ENCODE assay signal across 15 cellular contexts in genomic region chr6:79431469-79431868, GRCh38.
A peak's percentile ranks its signal among the peaks of the same experiment; 100 is the strongest.
DNase-seq lines count a peak whose midpoint lies in the region; ATAC-seq and TF ChIP-seq lines count a peak whose summit lies in the region.
"Had no signal": no experiment of that assay in that cellular context is flagged by ENCODE, and none has a peak within 500 bp of the region (broad histone marks: within the 10 kb centered on the region; RNA-seq: fewer than 3 reads in every experiment).

No MANE protein-coding gene starts in this region.

- H3K4me1 ChIP-seq in SK-N-SH (ENCODE audit: control insufficient read depth in 1 of 2, insufficient read depth in 2 of 2, low read depth in 1 of 2, low read length in 1 of 2) = peaks cover 0 to 4% of the 10 kb centered on the region in 2 experiments; a peak in 2 of 4 replicates
- peaks cover 4% of the 10 kb centered on the region for H3K4me1 ChIP-seq in hepatocyte (ENCODE audit: insufficient read depth)
- peaks cover 0 to 5% of the 10 kb centered on the region in 2 donors for H3K4me1 ChIP-seq in thyroid gland
- H3K4me1 ChIP-seq in heart right ventricle = no peaks in the 10 kb centered on the region
- H3K4me1 ChIP-seq: spleen had no signal

- H3K36me3 Mint-ChIP-seq in activated T-helper 1 cell treated with anti-CD3 and anti-CD28 coated beads, Interleukin-12 subunit alpha, Interleukin-12 subunit beta, Interleukin-2, Interleukin-4 antibody, amounts not matched to agents 30 ng/mL and 10 ng/mL and 1 ng/mL, durations not matched to agents 14 hours and 24 hours and 36 hours (ENCODE audit: low read depth) = no peaks in the 10 kb centered on the region
- no peaks in the 10 kb centered on the region for H3K36me3 Mint-ChIP-seq in natural killer cell
- H3K36me3 Mint-ChIP-seq: brain had no signal

- DNase-seq in NCI-H82 (lab: John Stamatoyannopoulos, UW) = peak; percentile 0
- no peak for DNase-seq in NCI-H82 treated with DMSO at 0.1 percent for 48 hours (lab: John Stamatoyannopoulos, UW; ENCODE audit: unreplicated experiment)
- no peak for DNase-seq in SK-N-SH
- peak; percentile 63 for DNase-seq in hepatocyte (ENCODE audit: low spot score)
- peak; percentile 10 to 22 for DNase-seq in thyroid gland
- DNase-seq in activated T-helper 1 cell treated with anti-CD3 and anti-CD28 coated beads, Interleukin-12 subunit alpha, Interleukin-12 subunit beta, Interleukin-2, Interleukin-4 antibody, amounts not matched to agents 30 ng/mL and 10 ng/mL and 1 ng/mL, durations not matched to agents 14 hours and 24 hours and 36 hours (ENCODE audit: low spot score) = no peak
- DNase-seq in natural killer cell = no peak
- DNase-seq in heart right ventricle = no peak
- DNase-seq: ACHN; activated CD4-positive, alpha-beta T cell treated with anti-CD3 and anti-CD28 coated beads for 36 hours; NCI-H1436; NCI-H774; spleen had no signal

- no peaks in the 10 kb centered on the region for H3K4me1 Mint-ChIP-seq in activated T-helper 1 cell treated with anti-CD3 and anti-CD28 coated beads, Interleukin-12 subunit alpha, Interleukin-12 subunit beta, Interleukin-2, Interleukin-4 antibody, amounts not matched to agents 30 ng/mL and 10 ng/mL and 1 ng/mL, durations not matched to agents 14 hours and 24 hours and 36 hours (ENCODE audit: low read depth)
- H3K4me1 Mint-ChIP-seq in natural killer cell = no peaks in the 10 kb centered on the region
- H3K4me1 Mint-ChIP-seq: activated CD4-positive, alpha-beta T cell treated with anti-CD3 and anti-CD28 coated beads for 36 hours had no signal

- H3K9me3 Mint-ChIP-seq in activated T-helper 1 cell treated with anti-CD3 and anti-CD28 coated beads, Interleukin-12 subunit alpha, Interleukin-12 subunit beta, Interleukin-2, Interleukin-4 antibody, amounts not matched to agents 30 ng/mL and 10 ng/mL and 1 ng/mL, durations not matched to agents 14 hours and 24 hours and 36 hours = no peaks in the 10 kb centered on the region
- H3K9me3 Mint-ChIP-seq in natural killer cell = no peaks in the 10 kb centered on the region
- H3K9me3 Mint-ChIP-seq: brain had no signal

- H3K79me2 ChIP-seq in SK-N-SH (ENCODE audit: insufficient read depth) (no peaks in the 10 kb centered on the region), hepatocyte (no peaks in the 10 kb centered on the region)

- no peaks in the 10 kb centered on the region for H3K9me2 ChIP-seq in SK-N-SH
- H3K9me2 ChIP-seq in hepatocyte (replicated peaks; ENCODE audit: insufficient read depth) = no peaks in the 10 kb centered on the region

- H2AFZ ChIP-seq in SK-N-SH (ENCODE audit: low read depth) = no peak overlapping the region
- no peak overlapping the region for H2AFZ ChIP-seq in hepatocyte

- no peak for TF ChIP-seq RAD21 in SK-N-SH (IDR thresholded peaks at IDR 0.05; ENCODE audit: low read length)

- H3K36me3 ChIP-seq in SK-N-SH (replicated peaks in 1 of 2; ENCODE audit: control insufficient read depth in 1 of 2, insufficient read depth in 2 of 2, low read length in 1 of 2) (no peaks in the 10 kb centered on the region), hepatocyte (replicated peaks; ENCODE audit: insufficient read depth, low read depth) (no peaks in the 10 kb centered on the region), thyroid gland (no peaks in the 10 kb centered on the region), heart right ventricle (no peaks in the 10 kb centered on the region)
- H3K36me3 ChIP-seq: spleen had no signal

- CTCF ChIA-PET in SK-N-SH (lab: Yijun Ruan, JAX) = no interaction called here

- H3F3A ChIP-seq in SK-N-SH (replicated peaks; ENCODE audit: insufficient read depth) = no peaks in the 10 kb centered on the region

- H3K27me3 Mint-ChIP-seq in activated T-helper 1 cell treated with anti-CD3 and anti-CD28 coated beads, Interleukin-12 subunit alpha, Interleukin-12 subunit beta, Interleukin-2, Interleukin-4 antibody, amounts not matched to agents 30 ng/mL and 10 ng/mL and 1 ng/mL, durations not matched to agents 14 hours and 24 hours and 36 hours (ENCODE audit: insufficient read depth) = no peaks in the 10 kb centered on the region
- H3K27me3 Mint-ChIP-seq in natural killer cell (ENCODE audit: low read depth in 2 of 2) = peaks cover 0 to 3% of the 10 kb centered on the region in 2 donors
- H3K27me3 Mint-ChIP-seq: activated CD4-positive, alpha-beta T cell treated with anti-CD3 and anti-CD28 coated beads for 36 hours; brain had no signal

- no peak overlapping the region for H3K4me3 ChIP-seq in SK-N-SH (ENCODE audit: low read depth in 2 of 2, low read length in 1 of 2)
- no peak overlapping the region for H3K4me3 ChIP-seq in hepatocyte
- no peak overlapping the region for H3K4me3 ChIP-seq in thyroid gland (replicated peaks in 1 of 3)
- H3K4me3 ChIP-seq in heart right ventricle = no peak overlapping the region
- H3K4me3 ChIP-seq: spleen had no signal

- ATAC-seq in natural killer cell = no peak
- ATAC-seq in heart right ventricle = no peak
- ATAC-seq: activated CD4-positive, alpha-beta T cell treated with anti-CD3 and anti-CD28 coated beads for 36 hours had no signal

- TF ChIP-seq POLR2A in thyroid gland (IDR thresholded peaks at IDR 0.05) = no peak

- H3K27me3 ChIP-seq in SK-N-SH (ENCODE audit: insufficient read depth) (no peaks in the 10 kb centered on the region), hepatocyte (no peaks in the 10 kb centered on the region), thyroid gland (no peaks in the 10 kb centered on the region), heart right ventricle (no peaks in the 10 kb centered on the region)
- H3K27me3 ChIP-seq: spleen had no signal

- POLR2A ChIA-PET in SK-N-SH (lab: Yijun Ruan, JAX) = no interaction called here

- TF ChIP-seq CTCF in SK-N-SH (IDR thresholded peaks at IDR 0.05) = peak; percentile 28; the same call in 1 of the 2 replicates
- TF ChIP-seq CTCF in hepatocyte (IDR thresholded peaks at IDR 0.05; ENCODE audit: poor library complexity) = peak; percentile 45
- peak in 2 of 6 experiments; percentile 24 to 32 for TF ChIP-seq CTCF in thyroid gland (IDR thresholded peaks at IDR 0.05)
- TF ChIP-seq CTCF in natural killer cell (IDR thresholded peaks at IDR 0.05) = no peak
- no peak for TF ChIP-seq CTCF in heart right ventricle (IDR thresholded peaks at IDR 0.05)

- H3K4me2 ChIP-seq in SK-N-SH (no peak overlapping the region), hepatocyte (no peak overlapping the region)

- intact Hi-C loops in thyroid gland (cut with DNase I) = no loop called here
- intact Hi-C loops in activated T-helper 1 cell treated with anti-CD3 and anti-CD28 coated beads, Interleukin-12 subunit alpha, Interleukin-12 subunit beta, Interleukin-2, Interleukin-4 antibody, amounts not matched to agents 30 ng/mL and 10 ng/mL and 1 ng/mL, durations not matched to agents 14 hours and 24 hours and 36 hours (cut with micrococcal nuclease) = no loop called here
- intact Hi-C loops in natural killer cell (cut with micrococcal nuclease) = no loop called here
- intact Hi-C loops in heart right ventricle (cut with DNase I) = no loop called here

- H4K20me1 ChIP-seq in SK-N-SH (ENCODE audit: insufficient read depth) (no peaks in the 10 kb centered on the region), hepatocyte (ENCODE audit: insufficient read depth, poor library complexity, severe bottlenecking) (no peaks in the 10 kb centered on the region)

- no peak for TF ChIP-seq EP300 in SK-N-SH (IDR thresholded peaks at IDR 0.05; ENCODE audit: borderline replicate concordance in 1 of 2, low read depth in 1 of 2, low read length in 1 of 2)

- H3K27ac Mint-ChIP-seq in activated T-helper 1 cell treated with anti-CD3 and anti-CD28 coated beads, Interleukin-12 subunit alpha, Interleukin-12 subunit beta, Interleukin-2, Interleukin-4 antibody, amounts not matched to agents 30 ng/mL and 10 ng/mL and 1 ng/mL, durations not matched to agents 14 hours and 24 hours and 36 hours = no peak overlapping the region
- H3K27ac Mint-ChIP-seq in natural killer cell = no peak overlapping the region
- H3K27ac Mint-ChIP-seq: activated CD4-positive, alpha-beta T cell treated with anti-CD3 and anti-CD28 coated beads for 36 hours; brain had no signal

- H3K27ac ChIP-seq in SK-N-SH (ENCODE audit: low read depth in 2 of 2, low read length in 1 of 2) (no peak overlapping the region), hepatocyte (peak overlapping the region; percentile 13), thyroid gland (no peak overlapping the region), heart right ventricle (no peak overlapping the region)
- H3K27ac ChIP-seq: epithelial cell of prostate, spleen had no signal

- H3K9ac ChIP-seq in SK-N-SH = no peak overlapping the region

- WGBS in SK-N-SH (ENCODE audit: low lambda C conversion rate) = 45% methylated on average over 3 of the region's 3 CpGs
- WGBS in hepatocyte (ENCODE audit: low lambda C conversion rate, missing lambda C conversion rate) = 18% methylated on average over 3 of the region's 3 CpGs
- 44 to 56% methylated on average over 3 of the region's 3 CpGs for WGBS in thyroid gland, 2 donors
- 55 to 66% methylated on average over 3 of the region's 3 CpGs for WGBS in heart right ventricle, 2 donors

- no peak overlapping the region for H3K4me3 Mint-ChIP-seq in activated T-helper 1 cell treated with anti-CD3 and anti-CD28 coated beads, Interleukin-12 subunit alpha, Interleukin-12 subunit beta, Interleukin-2, Interleukin-4 antibody, amounts not matched to agents 30 ng/mL and 10 ng/mL and 1 ng/mL, durations not matched to agents 14 hours and 24 hours and 36 hours
- no peak overlapping the region for H3K4me3 Mint-ChIP-seq in natural killer cell
- H3K4me3 Mint-ChIP-seq: activated CD4-positive, alpha-beta T cell treated with anti-CD3 and anti-CD28 coated beads for 36 hours; brain had no signal

- H3K9me3 ChIP-seq in SK-N-SH = no peaks in the 10 kb centered on the region
- H3K9me3 ChIP-seq in hepatocyte (ENCODE audit: low read depth) = no peaks in the 10 kb centered on the region
- no peaks in the 10 kb centered on the region for H3K9me3 ChIP-seq in thyroid gland
- H3K9me3 ChIP-seq in heart right ventricle = no peaks in the 10 kb centered on the region
- H3K9me3 ChIP-seq: spleen had no signal

TF ChIP-seq in SK-N-SH, 30 proteins besides CTCF, POLR2A, EP300 and RAD21 (continues in another document):
- TF ChIP-seq JUND (IDR thresholded peaks at IDR 0.05) (no peak), GABPA (IDR thresholded peaks at IDR 0.05; ENCODE audit: low read depth) (no peak), MEF2A (IDR thresholded peaks at IDR 0.05; ENCODE audit: borderline replicate concordance, low read depth) (no peak), PBX3 (IDR thresholded peaks at IDR 0.05) (no peak)

Comparison
In these comparisons a context has a peak if more than half of its experiments do, and no peak if none do; other contexts are left out.
1. DNase-seq: peak in NCI-H82 (single experiment), hepatocyte (single experiment) and thyroid gland (2 of 2); none in NCI-H82 treated with DMSO at 0.1 percent for 48 hours (single experiment), SK-N-SH (single experiment), activated T-helper 1 cell treated with anti-CD3 and anti-CD28 coated beads, Interleukin-12 subunit alpha, Interleukin-12 subunit beta, Interleukin-2, Interleukin-4 antibody, amounts not matched to agents 30 ng/mL and 10 ng/mL and 1 ng/mL, durations not matched to agents 14 hours and 24 hours and 36 hours (single experiment), natural killer cell (single experiment) and heart right ventricle (0 of 2).
2. CTCF ChIP-seq: peak in SK-N-SH (single experiment) and hepatocyte (single experiment); none in natural killer cell (single experiment) and heart right ventricle (0 of 9).